In genomic region chr5:135110941-135111596, GRCh38 we compare ENCODE assay signal across 28 cellular contexts.
DNase-seq lines count a peak whose midpoint lies in the region; TF ChIP-seq lines count a peak whose summit lies in the region.
"Had no signal": no experiment of that assay in that cellular context is flagged by ENCODE, and none has a peak within 500 bp of the region (broad histone marks: within the 10 kb centered on the region; RNA-seq: fewer than 3 reads in every experiment).

No MANE protein-coding gene starts in this region.

- H3K27me3 Mint-ChIP-seq in MCF 10A (ENCODE audit: insufficient read depth, unreplicated experiment) = no peaks in the 10 kb centered on the region

- no peak for TF ChIP-seq POLR2A in breast epithelium (IDR thresholded peaks at IDR 0.05)
- TF ChIP-seq POLR2A in adrenal gland (IDR thresholded peaks at IDR 0.05) = no peak
- no peak for TF ChIP-seq POLR2A in vagina (IDR thresholded peaks at IDR 0.05)

- CTCF ChIA-PET in MCF 10A (lab: Yijun Ruan, JAX) = no interaction called here

- peaks cover 33% of the 10 kb centered on the region for H3K4me1 Mint-ChIP-seq in MCF 10A (ENCODE audit: insufficient read depth, unreplicated experiment)
- H3K4me1 Mint-ChIP-seq: activated CD4-positive, alpha-beta memory T cell treated with anti-CD3 and anti-CD28 coated beads, Interleukin-2, amount 10 ng/mL, durations not matched to agents 7 days and 5 days; CD4-positive, alpha-beta memory T cell; naive thymus-derived CD4-positive, alpha-beta T cell had no signal

- H3K9me3 ChIP-seq in breast epithelium (peaks cover 0 to 3% of the 10 kb centered on the region in 2 donors), adrenal gland (replicated peaks in 1 of 3) (no peaks in the 10 kb centered on the region), vagina (no peaks in the 10 kb centered on the region)
- H3K9me3 ChIP-seq: stomach, thyroid gland had no signal

- no peaks in the 10 kb centered on the region for H3K36me3 ChIP-seq in breast epithelium
- H3K36me3 ChIP-seq in adrenal gland (replicated peaks in 1 of 2) = no peaks in the 10 kb centered on the region
- H3K36me3 ChIP-seq in vagina = no peaks in the 10 kb centered on the region
- H3K36me3 ChIP-seq: cardiac muscle cell, left ventricle myocardium inferior, stomach, thyroid gland had no signal

- TF ChIP-seq CTCF in MCF 10A (IDR thresholded peaks at IDR 0.05; ENCODE audit: unreplicated experiment) (no peak), breast epithelium (IDR thresholded peaks at IDR 0.05) (no peak), adrenal gland (IDR thresholded peaks at IDR 0.05) (no peak), fibroblast of villous mesenchyme (IDR thresholded peaks at IDR 0.05; ENCODE audit: insufficient read depth, low read depth, low read length) (no peak), vagina (IDR thresholded peaks at IDR 0.05) (no peak)

- H3K4me3 ChIP-seq in breast epithelium (no peak overlapping the region), adrenal gland (no peak overlapping the region), fibroblast of villous mesenchyme (ENCODE audit: low read depth, low read length) (no peak overlapping the region), vagina (no peak overlapping the region)
- H3K4me3 ChIP-seq: cardiac muscle cell, left ventricle myocardium inferior, SK-N-MC, stomach, thyroid gland had no signal

- DNase-seq in MCF 10A (ENCODE audit: unreplicated experiment) (peak; percentile 81), breast epithelium (ENCODE audit: low spot score in 2 of 2) (no peak), adrenal gland (peak; percentile 27 to 87 (median 69)), fibroblast of villous mesenchyme (ENCODE audit: low read depth) (peak; percentile 26), vagina (ENCODE audit: extremely low spot score in 2 of 2) (no peak), COR-L47 (lab: John Stamatoyannopoulos, UW) (no peak), Kasumi-1 (lab: John Stamatoyannopoulos, UW) (no peak), cerebellar cortex (ENCODE audit: low spot score) (no peak)
- DNase-seq: 8988T; activated CD4-positive, alpha-beta memory T cell treated with anti-CD3 and anti-CD28 coated beads, Interleukin-2, amount 10 ng/mL, durations not matched to agents 7 days and 5 days; activated CD4-positive, CD25-positive, alpha-beta regulatory T cell treated with anti-CD3 and anti-CD28 coated beads, Interleukin-2, amount 50 U/mL, for 72 hours; activated CD8-positive, alpha-beta memory T cell treated with anti-CD3 and anti-CD28 coated beads, Interleukin-2, amount 50 U/mL, for 48 hours; activated naive CD4-positive, alpha-beta T cell treated with anti-CD3 and anti-CD28 coated beads, Interleukin-2, amount 50 U/mL, for 16 hours; CD4-positive, alpha-beta memory T cell; cortex of kidney; left ventricle myocardium inferior; midbrain; naive thymus-derived CD4-positive, alpha-beta T cell; NCI-H1105 treated with DMSO at 0.1 percent for 48 hours; NCI-H1930; NCI-H345; NCI-H82; nucleus accumbens; stomach; thyroid gland had no signal

- intact Hi-C loops in MCF 10A (cut with micrococcal nuclease) = no loop called here
- intact Hi-C loops in breast epithelium (cut with DNase I; ENCODE audit: low total_unique reads) = no loop called here
- intact Hi-C loops in adrenal gland (cut with DNase I) = no loop called here
- intact Hi-C loops in vagina (cut with DNase I) = no loop called here

- WGBS in adrenal gland, 4 donors = 61 to 73% (median 67%) methylated on average over 9 to 11 of the region's 11 CpGs

- H3K4me1 ChIP-seq in breast epithelium (no peaks in the 10 kb centered on the region), adrenal gland (replicated peaks in 1 of 2) (peaks cover 0 to 7% of the 10 kb centered on the region in 2 donors), vagina (peaks cover 54% of the 10 kb centered on the region)
- H3K4me1 ChIP-seq: left ventricle myocardium inferior, thyroid gland had no signal

- no peak overlapping the region for H3K4me3 Mint-ChIP-seq in MCF 10A (ENCODE audit: unreplicated experiment)
- H3K4me3 Mint-ChIP-seq: activated CD4-positive, alpha-beta memory T cell treated with anti-CD3 and anti-CD28 coated beads, Interleukin-2, amount 10 ng/mL, durations not matched to agents 7 days and 5 days; CD4-positive, alpha-beta memory T cell; naive thymus-derived CD4-positive, alpha-beta T cell; T-helper 1 cell treated with Interleukin-12 subunit alpha and Interleukin-12 subunit beta and Interleukin-4 antibody, amounts not matched to agents 30 μg/mL and 1 μg/mL, for 36 hours had no signal

- no peak overlapping the region for H3K27ac ChIP-seq in breast epithelium
- no peak overlapping the region for H3K27ac ChIP-seq in adrenal gland
- peak overlapping the region; percentile 57 for H3K27ac ChIP-seq in vagina
- H3K27ac ChIP-seq: cardiac muscle cell, left ventricle myocardium inferior, SK-N-MC, stomach, thyroid gland had no signal

- POLR2A ChIA-PET in MCF 10A (lab: Yijun Ruan, JAX) = interaction anchor here (0.7 to 1.8 kb wide), 4 partner anchors 23 to 101 kb away, joined by 3 to 4 read pairs (median 4); no protein-coding TSS in a partner anchor

- no peaks in the 10 kb centered on the region for H3K9me3 Mint-ChIP-seq in MCF 10A (ENCODE audit: unreplicated experiment)
- H3K9me3 Mint-ChIP-seq: activated CD4-positive, alpha-beta memory T cell treated with anti-CD3 and anti-CD28 coated beads, Interleukin-2, amount 10 ng/mL, durations not matched to agents 7 days and 5 days; CD4-positive, alpha-beta memory T cell; naive thymus-derived CD4-positive, alpha-beta T cell; T-helper 1 cell treated with Interleukin-12 subunit alpha and Interleukin-12 subunit beta and Interleukin-4 antibody, amounts not matched to agents 30 μg/mL and 1 μg/mL, for 36 hours had no signal

- H3K27ac Mint-ChIP-seq in MCF 10A (ENCODE audit: low read depth, unreplicated experiment) = no peak overlapping the region
- H3K27ac Mint-ChIP-seq: activated CD4-positive, alpha-beta memory T cell treated with anti-CD3 and anti-CD28 coated beads, Interleukin-2, amount 10 ng/mL, durations not matched to agents 7 days and 5 days; CD4-positive, alpha-beta memory T cell; naive thymus-derived CD4-positive, alpha-beta T cell; T-helper 1 cell treated with Interleukin-12 subunit alpha and Interleukin-12 subunit beta and Interleukin-4 antibody, amounts not matched to agents 30 μg/mL and 1 μg/mL, for 36 hours had no signal

- BruUV-seq in MCF 10A (replicated peaks; lab: Mats Ljungman, UMichigan) = no TSS peak

- H3K27me3 ChIP-seq in breast epithelium = no peaks in the 10 kb centered on the region
- H3K27me3 ChIP-seq in adrenal gland = no peaks in the 10 kb centered on the region
- no peaks in the 10 kb centered on the region for H3K27me3 ChIP-seq in vagina
- H3K27me3 ChIP-seq: stomach, thyroid gland had no signal

- no peaks in the 10 kb centered on the region for H3K36me3 Mint-ChIP-seq in MCF 10A (ENCODE audit: insufficient read depth, unreplicated experiment)
- H3K36me3 Mint-ChIP-seq: CD4-positive, alpha-beta memory T cell; naive thymus-derived CD4-positive, alpha-beta T cell had no signal

Comparison
In these comparisons a context has a peak if more than half of its experiments do, and no peak if none do; other contexts are left out.
1. DNase-seq: peak in MCF 10A (single experiment), adrenal gland (7 of 7) and fibroblast of villous mesenchyme (single experiment); none in breast epithelium (0 of 2), vagina (0 of 2), COR-L47 (single experiment), Kasumi-1 (0 of 2) and cerebellar cortex (single experiment).